28 cellular contexts compared by ENCODE assay signal in the genomic region with DNA sequence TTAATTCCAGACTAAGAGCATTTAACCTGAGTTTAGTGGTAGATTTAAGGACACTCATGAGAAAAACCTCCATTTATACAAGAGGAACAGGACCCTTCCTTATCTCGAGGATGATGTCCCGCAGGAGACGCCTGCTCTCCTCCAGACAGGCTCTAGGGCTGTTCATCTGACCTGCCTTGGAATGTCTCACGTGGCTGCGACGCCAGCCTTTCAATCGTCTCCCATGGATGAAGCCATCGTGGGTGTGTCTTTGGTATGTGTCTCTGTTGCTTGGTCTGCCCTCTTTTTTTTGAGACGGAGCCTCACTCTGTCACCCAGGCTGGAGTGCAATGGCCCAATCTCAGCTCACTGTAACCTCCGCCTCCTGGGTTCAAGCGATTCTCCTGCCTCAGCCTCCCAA.
"Had no signal": no experiment of that assay in that cellular context is flagged by ENCODE, and none has a peak within 500 bp of the region (broad histone marks: within the 10 kb centered on the region; RNA-seq: fewer than 3 reads in every experiment).

No MANE protein-coding gene starts in this region.

- H3K27me3 ChIP-seq: testis had no signal

- H3K4me1 ChIP-seq: parathyroid adenoma, prostate gland had no signal

- H3K27ac ChIP-seq: coronary artery, esophagus squamous epithelium, heart right ventricle, parathyroid adenoma, prostate gland, right atrium auricular region, sigmoid colon, skin epidermis, spleen, testis, tibial artery had no signal

- H2AFZ ChIP-seq: parathyroid adenoma had no signal

- H3K79me2 ChIP-seq: parathyroid adenoma had no signal

- DNase-seq: dermis blood vessel endothelial cell; effector memory CD4-positive, alpha-beta T cell; erythroblast; esophagus squamous epithelium; foreskin melanocyte; glutamatergic neuron; heart right ventricle; hippocampal formation; left ventricle myocardium superior; naive B cell; sigmoid colon; spleen; stimulated activated CD4-positive, alpha-beta T cell treated with anti-CD3 and anti-CD28 coated beads, Interleukin-4, amount 100 ng/mL, for 4 hours; stimulated activated naive CD8-positive, alpha-beta T cell treated with anti-CD3 and anti-CD28 coated beads, Interleukin-15, Interleukin-2, amounts not matched to agents 100 U/mL and 50 U/mL, for 24 hours; substantia nigra; testis; tibial artery had no signal

- H3K9ac ChIP-seq: parathyroid adenoma had no signal

- H3K9me3 ChIP-seq: prostate gland, testis had no signal

- H3K36me3 ChIP-seq: esophagus squamous epithelium, heart right ventricle, prostate gland, right atrium auricular region, sigmoid colon, spleen had no signal

- ATAC-seq: heart right ventricle; left ventricle myocardium superior; mucosa of descending colon; natural killer cell treated with Interleukin-12 subunit alpha and Interleukin-12 subunit beta and Interleukin-15 and Interleukin-18, amount 100 ng/mL, for 72 hours; stimulated activated memory B cell treated with anti-CD40 and anti-IgM and Interleukin-4, amounts not matched to agents 10 μg/mL and 1 μg/mL and 100 μg/mL, for 72 hours; stimulated activated naive CD8-positive, alpha-beta T cell treated with anti-CD3 and anti-CD28 coated beads, Interleukin-15, Interleukin-2, amounts not matched to agents 100 U/mL and 50 U/mL, for 24 hours had no signal

- FAIRE-seq: endothelial cell of umbilical vein, islet of Langerhans had no signal

- H3K4me3 ChIP-seq: coronary artery, esophagus squamous epithelium, heart right ventricle, lung, mucosa of descending colon, prostate gland, right atrium auricular region, sigmoid colon, skin epidermis, spleen, testis, tibial artery had no signal
